Comparison of ENCODE assay signal across 8 cellular contexts in the genomic region with DNA sequence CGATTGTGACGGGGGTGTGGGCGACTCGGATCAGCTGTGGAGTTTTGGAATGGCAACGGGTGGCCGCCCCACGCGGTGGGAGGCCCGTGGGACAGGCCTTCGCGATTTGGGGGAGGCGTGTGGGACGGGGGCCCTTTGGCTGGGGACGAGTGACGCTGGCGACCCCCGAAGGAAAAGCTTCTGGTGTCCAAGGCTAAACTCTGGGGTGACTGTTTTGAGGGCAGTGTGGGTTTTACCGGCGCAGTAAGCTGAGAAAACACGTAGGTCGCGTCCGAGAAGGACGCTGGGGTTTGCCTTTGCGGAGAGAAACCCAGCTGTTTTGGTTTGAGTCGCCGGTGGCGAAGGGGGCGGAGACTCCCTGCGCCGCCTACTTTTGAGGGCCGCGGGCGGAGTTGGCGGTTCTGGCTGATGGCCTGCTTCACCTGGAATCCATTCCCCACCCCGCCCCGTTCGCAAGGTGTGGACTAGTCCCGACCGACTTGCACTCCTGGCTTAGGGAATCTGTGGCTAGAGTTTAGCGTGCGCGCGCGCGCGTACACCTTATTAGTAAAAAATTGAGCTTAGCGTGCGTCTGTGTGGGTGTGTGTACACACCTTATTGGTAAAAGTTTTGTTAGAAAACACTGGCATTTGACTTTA. TPM values are rescaled to one million over a fixed set of nuclear protein-coding genes. Genes with fewer than 3 reads are reported as not detected.
DNase-seq lines count a peak whose midpoint lies in the region; ATAC-seq and TF ChIP-seq lines count a peak whose summit lies in the region.

No MANE protein-coding gene starts in this region.

- H3K4me3 ChIP-seq in PC-3 (ENCODE audit: low read length) (peak overlapping the region; percentile 89), esophagus squamous epithelium (peak overlapping the region; percentile 66 to 98 (median 90)), muscle layer of duodenum (ENCODE audit: low read depth in 1 of 2, low read length in 2 of 2) (peak overlapping the region; percentile 86 to 99)

- POLR2A ChIA-PET in PC-3 (lab: Charles Lee; ENCODE audit: unreplicated experiment) = interaction anchor here (0.6 to 1.2 kb wide), 14 partner anchors 26 to 572 kb away, joined by 3 to 11 read pairs (median 4); a partner anchor contains a TSS

- peaks cover 6% of the 10 kb centered on the region for H3F3A ChIP-seq in PC-3 (ENCODE audit: low read length, unreplicated experiment)

- 0% methylated on average over 19 to 27 of the region's 49 CpGs for WGBS in esophagus squamous epithelium, 2 donors

- H3K4me1 ChIP-seq in PC-3 (ENCODE audit: insufficient read depth, low read length) = peaks cover 40% of the 10 kb centered on the region
- H3K4me1 ChIP-seq in esophagus squamous epithelium = peaks cover 0 to 67% (median 13%) of the 10 kb centered on the region in 3 donors
- H3K4me1 ChIP-seq in muscle layer of duodenum (ENCODE audit: control insufficient read depth in 1 of 2, insufficient read depth in 2 of 2, low read length in 2 of 2) = peaks cover 13 to 26% of the 10 kb centered on the region in 2 donors

- peak; percentile 31; the same call in 1 of the 2 replicates for TF ChIP-seq EP300 in Ishikawa (IDR thresholded peaks at IDR 0.05; ENCODE audit: borderline replicate concordance)

- H3K27me3 ChIP-seq in PC-3 (ENCODE audit: low read length) (no peaks in the 10 kb centered on the region), esophagus squamous epithelium (no peaks in the 10 kb centered on the region), muscle layer of duodenum (ENCODE audit: low read depth, low read length) (no peaks in the 10 kb centered on the region)

- H3K79me2 ChIP-seq in PC-3 (ENCODE audit: low read length) = peaks cover 48% of the 10 kb centered on the region

- no peaks in the 10 kb centered on the region for H3K9me2 ChIP-seq in PC-3 (replicated peaks; ENCODE audit: low read length)

- peak overlapping the region; percentile 84 for H3K9ac ChIP-seq in PC-3 (ENCODE audit: low read length)

- H3K27ac ChIP-seq in PC-3 (ENCODE audit: low read length) (peak overlapping the region; percentile 71), esophagus squamous epithelium (peak overlapping the region; percentile 96 to 99 (median 98)), muscle layer of duodenum (ENCODE audit: low read length) (peak overlapping the region; percentile 99)

- no peak for TF ChIP-seq RAD21 in Ishikawa (IDR thresholded peaks at IDR 0.05; ENCODE audit: low read depth)

- H3K36me3 ChIP-seq in PC-3 (ENCODE audit: low read depth, low read length) (no peaks in the 10 kb centered on the region), esophagus squamous epithelium (no peaks in the 10 kb centered on the region), muscle layer of duodenum (ENCODE audit: control insufficient read depth in 1 of 2, insufficient read depth in 2 of 2, low read length in 2 of 2) (peaks cover 0 to 5% of the 10 kb centered on the region in 2 donors)

- TF ChIP-seq POLR2A in esophagus squamous epithelium (IDR thresholded peaks at IDR 0.05) = peak in 2 of 4 donors; percentile 14 to 41

- H2AFZ ChIP-seq in PC-3 (ENCODE audit: low read length) = peak overlapping the region; percentile 92

- H4K20me1 ChIP-seq in PC-3 (ENCODE audit: low read length) = peaks cover 5% of the 10 kb centered on the region; the same call in 1 of the 2 replicates

- CTCF ChIA-PET in PC-3 (lab: Charles Lee) = interaction anchor here (0.7 to 2.0 kb wide), 4 partner anchors 12 to 544 kb away, joined by 3 to 5 read pairs (median 4); no protein-coding TSS in a partner anchor

- H3K9me3 ChIP-seq in PC-3 (ENCODE audit: low read length) = no peaks in the 10 kb centered on the region
- no peaks in the 10 kb centered on the region for H3K9me3 ChIP-seq in esophagus squamous epithelium
- no peaks in the 10 kb centered on the region for H3K9me3 ChIP-seq in muscle layer of duodenum (ENCODE audit: control insufficient read depth in 1 of 2, low read length in 2 of 2)

- TSS peak; percentile 81 for BruUV-seq in PC-3 (replicated peaks; lab: Mats Ljungman, UMichigan)

- peak; percentile 79 for ATAC-seq in GM21717 (IDR thresholded peaks at IDR 0.05; ENCODE audit: unreplicated experiment)
- ATAC-seq in PC-3 = peak; percentile 75

- peak; percentile 97 for DNase-seq in DMS53 treated with DMSO at 0.1 percent for 48 hours (lab: John Stamatoyannopoulos, UW; ENCODE audit: unreplicated experiment)
- peak; percentile 94 for DNase-seq in PC-3
- DNase-seq in activated T-cell treated with anti-CD3 and anti-CD28 coated beads, Interleukin-2, amount 50 U/mL, for 48 hours = peak; percentile 92 to 93
- peak; percentile 57 for DNase-seq in esophagus squamous epithelium (lab: John Stamatoyannopoulos, UW)
- peak; percentile 76 to 79 for DNase-seq in stimulated activated CD8-positive, alpha-beta memory T cell treated with anti-CD3 and anti-CD28 coated beads, Interleukin-7, amount 100 ng/mL, for 48 hours (ENCODE audit: extremely low read depth in 1 of 2, low read depth in 1 of 2)

- intact Hi-C loops in PC-3 (cut with micrococcal nuclease) (loop anchor here (5.0 to 10.0 kb wide), 2 partner anchors 136 to 543 kb away; no protein-coding TSS in a partner anchor), esophagus squamous epithelium (cut with DNase I) (no loop called here)

- peak overlapping the region; percentile 89 for H3K4me2 ChIP-seq in PC-3 (ENCODE audit: low read length)

- TF ChIP-seq CTCF in PC-3 (conservative IDR thresholded peaks at IDR 0.05; ENCODE audit: low read depth, low read length) (no peak), esophagus squamous epithelium (IDR thresholded peaks at IDR 0.05) (no peak)

TF ChIP-seq in Ishikawa, 13 proteins besides CTCF, POLR2A, EP300 and RAD21:
- no peak for TF ChIP-seq CEBPB (IDR thresholded peaks at IDR 0.05)
- TF ChIP-seq, protein P1, sequence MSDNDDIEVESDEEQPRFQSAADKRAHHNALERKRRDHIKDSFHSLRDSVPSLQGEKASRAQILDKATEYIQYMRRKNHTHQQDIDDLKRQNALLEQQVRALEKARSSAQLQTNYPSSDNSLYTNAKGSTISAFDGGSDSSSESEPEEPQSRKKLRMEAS (IDR thresholded peaks at IDR 0.05) = no peak; the same call in 1 of the 2 replicates
- TF ChIP-seq TCF12 (IDR thresholded peaks at IDR 0.05; ENCODE audit: low read depth) = peak; percentile 63
- TF ChIP-seq TAF1 (IDR thresholded peaks at IDR 0.05; ENCODE audit: low read depth) = no peak; the same call in 1 of the 2 replicates
- TF ChIP-seq FOXM1 (IDR thresholded peaks at IDR 0.05; ENCODE audit: borderline replicate concordance, low read depth) = 0 out of 2 replicates have a peak, but pooled peaks have one; percentile 50
- TF ChIP-seq CREB1 (IDR thresholded peaks at IDR 0.05; ENCODE audit: low read depth) = no peak
- TF ChIP-seq, protein P2, sequence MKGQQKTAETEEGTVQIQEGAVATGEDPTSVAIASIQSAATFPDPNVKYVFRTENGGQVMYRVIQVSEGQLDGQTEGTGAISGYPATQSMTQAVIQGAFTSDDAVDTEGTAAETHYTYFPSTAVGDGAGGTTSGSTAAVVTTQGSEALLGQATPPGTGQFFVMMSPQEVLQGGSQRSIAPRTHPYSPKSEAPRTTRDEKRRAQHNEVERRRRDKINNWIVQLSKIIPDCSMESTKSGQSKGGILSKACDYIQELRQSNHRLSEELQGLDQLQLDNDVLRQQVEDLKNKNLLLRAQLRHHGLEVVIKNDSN (IDR thresholded peaks at IDR 0.05) = no peak
- TF ChIP-seq, protein P3, sequence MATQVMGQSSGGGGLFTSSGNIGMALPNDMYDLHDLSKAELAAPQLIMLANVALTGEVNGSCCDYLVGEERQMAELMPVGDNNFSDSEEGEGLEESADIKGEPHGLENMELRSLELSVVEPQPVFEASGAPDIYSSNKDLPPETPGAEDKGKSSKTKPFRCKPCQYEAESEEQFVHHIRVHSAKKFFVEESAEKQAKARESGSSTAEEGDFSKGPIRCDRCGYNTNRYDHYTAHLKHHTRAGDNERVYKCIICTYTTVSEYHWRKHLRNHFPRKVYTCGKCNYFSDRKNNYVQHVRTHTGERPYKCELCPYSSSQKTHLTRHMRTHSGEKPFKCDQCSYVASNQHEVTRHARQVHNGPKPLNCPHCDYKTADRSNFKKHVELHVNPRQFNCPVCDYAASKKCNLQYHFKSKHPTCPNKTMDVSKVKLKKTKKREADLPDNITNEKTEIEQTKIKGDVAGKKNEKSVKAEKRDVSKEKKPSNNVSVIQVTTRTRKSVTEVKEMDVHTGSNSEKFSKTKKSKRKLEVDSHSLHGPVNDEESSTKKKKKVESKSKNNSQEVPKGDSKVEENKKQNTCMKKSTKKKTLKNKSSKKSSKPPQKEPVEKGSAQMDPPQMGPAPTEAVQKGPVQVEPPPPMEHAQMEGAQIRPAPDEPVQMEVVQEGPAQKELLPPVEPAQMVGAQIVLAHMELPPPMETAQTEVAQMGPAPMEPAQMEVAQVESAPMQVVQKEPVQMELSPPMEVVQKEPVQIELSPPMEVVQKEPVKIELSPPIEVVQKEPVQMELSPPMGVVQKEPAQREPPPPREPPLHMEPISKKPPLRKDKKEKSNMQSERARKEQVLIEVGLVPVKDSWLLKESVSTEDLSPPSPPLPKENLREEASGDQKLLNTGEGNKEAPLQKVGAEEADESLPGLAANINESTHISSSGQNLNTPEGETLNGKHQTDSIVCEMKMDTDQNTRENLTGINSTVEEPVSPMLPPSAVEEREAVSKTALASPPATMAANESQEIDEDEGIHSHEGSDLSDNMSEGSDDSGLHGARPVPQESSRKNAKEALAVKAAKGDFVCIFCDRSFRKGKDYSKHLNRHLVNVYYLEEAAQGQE (IDR thresholded peaks at IDR 0.05; ENCODE audit: low read depth) = no peak
- peak; percentile 78 for TF ChIP-seq TEAD4 (IDR thresholded peaks at IDR 0.05)
- TF ChIP-seq EGR1 (IDR thresholded peaks at IDR 0.05) = peak; percentile 45; the same call in 1 of the 2 replicates
- TF ChIP-seq NFIC (IDR thresholded peaks at IDR 0.05) = peak; percentile 57
- TF ChIP-seq YY1 (IDR thresholded peaks at IDR 0.05; ENCODE audit: low read depth) = peak; percentile 50; the same call in 1 of the 2 replicates
- TF ChIP-seq ZBTB7A (IDR thresholded peaks at IDR 0.05; ENCODE audit: low read depth) = 0 out of 2 replicates have a peak, but pooled peaks have one; percentile 16

RNA-seq across cellular contexts. Expression of a gene that starts 0.6 kb away (rescaled TPM):
- total RNA-seq in PC-3 (2014; rRNA removed) (49.5 and 58.5 TPM in 2 replicates), esophagus squamous epithelium (100 to 1,000 TPM in 1 of 4 donors, 10 to 100 TPM in 3; 67.1 to 113 (median 80.3) TPM)

Comparison
In these comparisons a context has a peak if more than half of its experiments do, and no peak if none do; other contexts are left out.
1. Peak in every context shown above with its lines: DNase-seq, ATAC-seq, H3K4me3 ChIP-seq and H3K27ac ChIP-seq.